ENCODE assay signal across 8 cellular contexts in the genomic region with DNA sequence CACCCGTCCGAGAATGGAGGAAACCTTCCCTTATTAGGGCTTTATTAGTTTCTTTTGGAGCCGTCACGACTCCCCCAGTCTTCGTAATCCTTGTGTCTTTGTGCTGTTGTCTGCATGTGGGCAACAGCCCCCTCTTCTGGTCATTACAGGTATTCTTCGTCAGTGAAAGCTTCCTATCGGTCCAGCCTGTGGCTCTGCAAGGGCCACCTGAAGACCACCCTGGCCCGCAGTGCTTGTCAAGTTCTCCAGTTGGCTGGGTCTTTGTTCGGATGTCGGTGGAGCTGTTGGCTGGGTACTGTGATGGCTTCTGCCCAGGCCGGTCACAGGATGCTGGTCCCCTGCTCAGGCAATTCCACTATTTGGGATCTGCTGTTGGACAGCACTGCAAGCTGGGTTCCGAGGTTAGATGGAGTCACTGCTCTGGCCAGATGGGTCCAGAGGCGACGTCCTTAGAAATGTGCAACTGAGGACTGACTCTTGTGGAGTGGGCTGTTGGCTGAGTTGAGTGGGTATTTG. TPM values are rescaled to one million over a fixed set of nuclear protein-coding genes. Genes with fewer than 3 reads are reported as not detected.
DNase-seq lines count a peak whose midpoint lies in the region; ATAC-seq and TF ChIP-seq lines count a peak whose summit lies in the region.

No MANE protein-coding gene starts in this region.

- peak; percentile 80 for TF ChIP-seq CTCF in BJ (IDR thresholded peaks at IDR 0.05; ENCODE audit: insufficient read depth, low read depth, low read length)
- peak; percentile 53 to 80 (median 68) for TF ChIP-seq CTCF in upper lobe of left lung (IDR thresholded peaks at IDR 0.05)

- H3K27ac Mint-ChIP-seq in naive thymus-derived CD8-positive, alpha-beta T cell: no peak overlapping the region

- H3K4me3 ChIP-seq in BJ (ENCODE audit: low read depth, low read length): no peak overlapping the region
- no peak overlapping the region for H3K4me3 ChIP-seq in upper lobe of left lung

- H3K27me3 Mint-ChIP-seq in naive thymus-derived CD8-positive, alpha-beta T cell: no peaks in the 10 kb centered on the region

- DNase-seq in BJ (ENCODE audit: low read depth) (peak; percentile 2), NCI-H524 (lab: John Stamatoyannopoulos, UW) (peak; percentile 62 to 79), fibroblast of gingiva (ENCODE audit: low read depth) (peak; percentile 52), upper lobe of left lung (peak in 1 of 2 donors; percentile 28)
- peak; percentile 37 for DNase-seq in activated CD8-positive, alpha-beta memory T cell treated with anti-CD3 and anti-CD28 coated beads, Interleukin-2, amount 50 U/mL, for 4 hours
- peak in 9 of 10 donors; percentile 17 to 71 (median 47) for DNase-seq in naive thymus-derived CD8-positive, alpha-beta T cell

- no peak overlapping the region for H3K4me3 Mint-ChIP-seq in naive thymus-derived CD8-positive, alpha-beta T cell

- no peak for TF ChIP-seq POLR2A in upper lobe of left lung (IDR thresholded peaks at IDR 0.05)

- 66 to 69% methylated on average over 12 to 14 of the region's 14 CpGs for WGBS in upper lobe of left lung, 2 donors

- peaks cover 4% of the 10 kb centered on the region for H3K36me3 ChIP-seq in BJ (ENCODE audit: control insufficient read depth, insufficient read depth, low read length)
- peaks cover 15 to 82% (median 40%) of the 10 kb centered on the region in 4 donors for H3K36me3 ChIP-seq in upper lobe of left lung

- CTCF ChIA-PET in BJ (lab: Yijun Ruan, JAX): interaction anchor here (0.6 to 8.0 kb wide), 19 partner anchors 10 to 322 kb away, joined by 3 to 109 read pairs (median 4); a partner anchor contains a TSS

- ATAC-seq in GM21717 (IDR thresholded peaks at IDR 0.05; ENCODE audit: unreplicated experiment) (peak; percentile 63), upper lobe of left lung (ENCODE audit: low FRiP score in 2 of 2) (peak; percentile 69 to 79), HG02970 (IDR thresholded peaks at IDR 0.05; ENCODE audit: low FRiP score, unreplicated experiment) (no peak)
- ATAC-seq in naive thymus-derived CD8-positive, alpha-beta T cell: peak; percentile 49 to 66

- TF ChIP-seq EP300 in upper lobe of left lung (IDR thresholded peaks at IDR 0.05): no peak

- no peaks in the 10 kb centered on the region for H3K9me3 Mint-ChIP-seq in naive thymus-derived CD8-positive, alpha-beta T cell

- no peaks in the 10 kb centered on the region for H3K4me1 ChIP-seq in upper lobe of left lung

- H3K4me1 Mint-ChIP-seq in naive thymus-derived CD8-positive, alpha-beta T cell: no peaks in the 10 kb centered on the region

- H3K27me3 ChIP-seq in BJ (ENCODE audit: control insufficient read depth, insufficient read depth, low read length): no peaks in the 10 kb centered on the region
- H3K27me3 ChIP-seq in upper lobe of left lung: no peaks in the 10 kb centered on the region

- no peaks in the 10 kb centered on the region for H3K9me3 ChIP-seq in upper lobe of left lung

- H3K27ac ChIP-seq in upper lobe of left lung: no peak overlapping the region

- H3K36me3 Mint-ChIP-seq in naive thymus-derived CD8-positive, alpha-beta T cell: peaks cover 13 to 72% (median 16%) of the 10 kb centered on the region in 3 donors

- POLR2A ChIA-PET in BJ (lab: Charles Lee): no interaction called here
- POLR2A ChIA-PET in naive thymus-derived CD8-positive, alpha-beta T cell (lab: Charles Lee): no interaction called here

RNA-seq across cellular contexts. Expression of a gene that starts 19.2 kb away (rescaled TPM):
- polyA plus RNA-seq in BJ (2011; rRNA removed): 4.9 and 7.9 TPM in 2 replicates
- 2.6 and 3.4 TPM in 2 replicates for polyA minus RNA-seq in BJ (2011; rRNA and poly(A)+ RNA removed)
- 10 to 100 TPM; 13.4 to 14.3 TPM for total RNA-seq in naive thymus-derived CD8-positive, alpha-beta T cell
- polyA plus RNA-seq in naive thymus-derived CD8-positive, alpha-beta T cell: 1 to 10 TPM; 2.3 to 4.6 (median 3.2) TPM
- total RNA-seq in upper lobe of left lung: 10 to 100 TPM in 4 of 6 donors, 1 to 10 TPM in 2; 5.3 to 15.8 (median 13.4) TPM
